ENCODE assay signal across 16 cellular contexts in genomic region chr10:77421576-77421975, GRCh38.
DNase-seq lines count a peak whose midpoint lies in the region; ATAC-seq, FAIRE-seq and TF ChIP-seq lines count a peak whose summit lies in the region.
"Had no signal": no experiment of that assay in that cellular context is flagged by ENCODE, and none has a peak within 500 bp of the region (broad histone marks: within the 10 kb centered on the region; RNA-seq: fewer than 3 reads in every experiment).

No MANE protein-coding gene starts in this region.

- intact Hi-C loops in K562 (cut with micrococcal nuclease) = no loop called here

- no peak overlapping the region for H3K9ac ChIP-seq in K562 (ENCODE audit: insufficient read depth in 1 of 2, low read depth in 2 of 2, low read length in 2 of 2)

- H3K27me3 ChIP-seq in K562 (ENCODE audit: control insufficient read depth in 2 of 2, insufficient read depth in 2 of 2, low read length in 2 of 2) = peaks cover under 1 to 15% of the 10 kb centered on the region in 2 experiments; a peak in 1 of 5 replicates
- H3K27me3 ChIP-seq in gastroesophageal sphincter = no peaks in the 10 kb centered on the region
- no peaks in the 10 kb centered on the region for H3K27me3 ChIP-seq in thoracic aorta (replicated peaks; ENCODE audit: insufficient read depth)
- H3K27me3 ChIP-seq: BE2C had no signal

- H2AFZ ChIP-seq in K562 (ENCODE audit: low read depth, low read length) = no peak overlapping the region

- ATAC-seq in K562 (no peak), gastroesophageal sphincter (no peak), thoracic aorta (ENCODE audit: insufficient number of reproducible peaks, low FRiP score, low read depth) (no peak), HG03469 (IDR thresholded peaks at IDR 0.05; ENCODE audit: unreplicated experiment) (no peak), HG02763 (IDR thresholded peaks at IDR 0.05; ENCODE audit: unreplicated experiment) (no peak)

- no peaks in the 10 kb centered on the region for H3K9me1 ChIP-seq in K562 (ENCODE audit: control insufficient read depth, insufficient read depth, low read length)

- no peaks in the 10 kb centered on the region for H3K79me2 ChIP-seq in K562 (ENCODE audit: control insufficient read depth, insufficient read depth, low read length)

- TF ChIP-seq POLR2A in K562 (conservative IDR thresholded peaks at IDR 0.05) (no peak), gastroesophageal sphincter (IDR thresholded peaks at IDR 0.05) (no peak)

- H3K4me3 ChIP-seq in K562 (no peak overlapping the region), gastroesophageal sphincter (no peak overlapping the region), thoracic aorta (no peak overlapping the region)

- no peak for TF ChIP-seq CTCF in K562 (IDR thresholded peaks at IDR 0.05 in 2 of 3, conservative IDR thresholded peaks at IDR 0.05 in 1 of 3; ENCODE audit: insufficient read depth in 2 of 3, low read depth in 1 of 3, low read length in 3 of 3)
- no peak for TF ChIP-seq CTCF in gastroesophageal sphincter (IDR thresholded peaks at IDR 0.05)
- TF ChIP-seq CTCF in thoracic aorta (IDR thresholded peaks at IDR 0.05) = no peak

- H3K4me2 ChIP-seq in K562 (ENCODE audit: insufficient read depth, low read length) = no peak overlapping the region

- no peak overlapping the region for H3K27ac ChIP-seq in K562 (ENCODE audit: extremely low read depth, low read depth, low read length)
- H3K27ac ChIP-seq in gastroesophageal sphincter = peak overlapping the region in 3 of 4 donors; percentile 68 to 76 (median 75)
- H3K27ac ChIP-seq in thoracic aorta = peak overlapping the region; percentile 98 to 99

- DNase-seq in G401 (ENCODE audit: low spot score) (peak; percentile 43), K562 (ENCODE audit: extremely low read depth in 1 of 4, low spot score in 3 of 4) (no peak), thoracic aorta (ENCODE audit: low spot score) (no peak), HK-2 (ENCODE audit: unreplicated experiment) (no peak), HEK293T (ENCODE audit: extremely low spot score) (no peak)
- DNase-seq: ACHN; BE2C; CD4-positive, alpha-beta memory T cell; H9; NCI-H1436 treated with DMSO at 0.1 percent for 48 hours; NCI-H748 treated with DMSO at 0.1 percent for 48 hours; SHP77 had no signal

- POLR2A ChIA-PET in K562 (lab: Yijun Ruan, JAX) = no interaction called here
- POLR2A ChIA-PET in HEK293T (lab: Yijun Ruan, JAX) = no interaction called here

- H3K9me3 ChIP-seq in K562 (replicated peaks; ENCODE audit: control insufficient read depth, insufficient read depth, low read depth, low read length) = no peaks in the 10 kb centered on the region
- H3K9me3 ChIP-seq in gastroesophageal sphincter = no peaks in the 10 kb centered on the region
- H3K9me3 ChIP-seq in thoracic aorta = no peaks in the 10 kb centered on the region
- H3K9me3 ChIP-seq: BE2C had no signal

- 1% methylated on average over 5 of the region's 5 CpGs for WGBS in K562 (ENCODE audit: insufficient coverage, low coverage, missing lambda C conversion rate)
- 90 to 100% methylated on average over 4 to 5 of the region's 5 CpGs for WGBS in gastroesophageal sphincter (ENCODE audit: low coverage in 1 of 2), 2 donors

- TF ChIP-seq RAD21 in K562 (CRISPR knock-in tag; conservative IDR thresholded peaks at IDR 0.05 in 1 of 2, IDR thresholded peaks at IDR 0.05 in 1 of 2) = no peak

- CTCF ChIA-PET in K562 (lab: Yijun Ruan, JAX; ENCODE audit: low intra/inter-chr PET ratio) = no interaction called here
- CTCF ChIA-PET in HEK293T (lab: Yijun Ruan, JAX) = no interaction called here

- 0 out of 2 replicates have a peak, but pooled peaks cover 3% of the 10 kb centered on the region for H4K20me1 ChIP-seq in K562 (replicated peaks; ENCODE audit: control insufficient read depth, insufficient read depth, low read length)

- H3K36me3 ChIP-seq in K562 (ENCODE audit: control insufficient read depth, insufficient read depth, low read length) (no peaks in the 10 kb centered on the region), gastroesophageal sphincter (no peaks in the 10 kb centered on the region), thoracic aorta (no peaks in the 10 kb centered on the region)
- H3K36me3 ChIP-seq: BE2C had no signal

- in situ Hi-C loops in G401 (cut with HindIII; ENCODE audit: low sequenced_read_pairs) = no loop called here
- in situ Hi-C loops in K562 (cut with MboI) = no loop called here

- no TSS peak for BruUV-seq in K562 (replicated peaks; lab: Mats Ljungman, UMichigan)

- H3K4me1 ChIP-seq in K562 (replicated peaks in 1 of 2; ENCODE audit: control insufficient read depth in 2 of 2, insufficient read depth in 2 of 2, low read length in 2 of 2) = no peaks in the 10 kb centered on the region
- peaks cover 8 to 83% (median 10%) of the 10 kb centered on the region in 3 donors for H3K4me1 ChIP-seq in gastroesophageal sphincter
- peaks cover 46 to 96% of the 10 kb centered on the region in 2 donors for H3K4me1 ChIP-seq in thoracic aorta (ENCODE audit: control insufficient read depth in 1 of 2, low read depth in 2 of 2)

- FAIRE-seq in K562 (lab: Jason Lieb, UNC) = peak; percentile 29
- FAIRE-seq: D721Med had no signal

- TF ChIP-seq EP300 in K562 (IDR thresholded peaks at IDR 0.05; ENCODE audit: low read length) (no peak), gastroesophageal sphincter (IDR thresholded peaks at IDR 0.05) (no peak)

TF ChIP-seq in K562, 482 proteins besides CTCF, POLR2A, EP300 and RAD21:
- TF ChIP-seq, protein P1, sequence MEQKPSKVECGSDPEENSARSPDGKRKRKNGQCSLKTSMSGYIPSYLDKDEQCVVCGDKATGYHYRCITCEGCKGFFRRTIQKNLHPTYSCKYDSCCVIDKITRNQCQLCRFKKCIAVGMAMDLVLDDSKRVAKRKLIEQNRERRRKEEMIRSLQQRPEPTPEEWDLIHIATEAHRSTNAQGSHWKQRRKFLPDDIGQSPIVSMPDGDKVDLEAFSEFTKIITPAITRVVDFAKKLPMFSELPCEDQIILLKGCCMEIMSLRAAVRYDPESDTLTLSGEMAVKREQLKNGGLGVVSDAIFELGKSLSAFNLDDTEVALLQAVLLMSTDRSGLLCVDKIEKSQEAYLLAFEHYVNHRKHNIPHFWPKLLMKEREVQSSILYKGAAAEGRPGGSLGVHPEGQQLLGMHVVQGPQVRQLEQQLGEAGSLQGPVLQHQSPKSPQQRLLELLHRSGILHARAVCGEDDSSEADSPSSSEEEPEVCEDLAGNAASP (IDR thresholded peaks at IDR 0.05) = no peak
- no peak for TF ChIP-seq SP2 (IDR thresholded peaks at IDR 0.05; ENCODE audit: extremely low read depth, low read depth, low read length, poor library complexity, severe bottlenecking)
- no peak for TF ChIP-seq HBP1 (CRISPR knock-in tag; IDR thresholded peaks at IDR 0.05)

TF ChIP-seq in HEK293T, 16 proteins besides CTCF, POLR2A, EP300 and RAD21:
- TF ChIP-seq FOXK2 (IDR thresholded peaks at IDR 0.05) = no peak
